ENCODE assay signal across 20 cellular contexts in the genomic region with DNA sequence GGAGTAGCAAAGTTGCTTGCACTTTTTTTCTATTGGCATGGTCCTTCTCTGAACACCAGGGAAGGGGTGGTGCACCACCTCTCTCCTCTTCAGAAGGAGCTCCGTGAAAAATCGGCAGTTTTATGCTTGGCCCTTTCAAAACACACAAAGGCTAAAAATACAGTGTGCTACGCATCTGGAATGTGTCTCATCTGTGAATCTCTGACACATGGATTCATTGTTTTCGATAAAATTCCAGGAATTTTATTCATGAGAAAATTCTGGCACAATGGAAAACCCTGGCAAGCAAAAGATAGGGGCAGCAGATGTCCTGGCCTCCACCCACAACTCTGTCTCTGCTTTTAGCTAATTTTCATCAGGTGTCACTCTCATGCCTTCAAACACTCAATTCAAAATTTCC. TPM values are rescaled to one million over a fixed set of nuclear protein-coding genes. Genes with fewer than 3 reads are reported as not detected.
DNase-seq lines count a peak whose midpoint lies in the region; ATAC-seq and TF ChIP-seq lines count a peak whose summit lies in the region.
"Had no signal": no experiment of that assay in that cellular context is flagged by ENCODE, and none has a peak within 500 bp of the region (broad histone marks: within the 10 kb centered on the region; RNA-seq: fewer than 3 reads in every experiment).

No MANE protein-coding gene starts in this region.

- no peaks in the 10 kb centered on the region for H4K20me1 ChIP-seq in osteoblast (ENCODE audit: insufficient read depth, low read length)

- no peaks in the 10 kb centered on the region for H3K9me3 ChIP-seq in SJSA1 (replicated peaks)
- no peaks in the 10 kb centered on the region for H3K9me3 ChIP-seq in osteoblast (ENCODE audit: low read depth, low read length)
- H3K9me3 ChIP-seq: A549, Caco-2 had no signal

- peak overlapping the region; percentile 32 for H3K27ac ChIP-seq in SJSA1
- peak overlapping the region; percentile 20 for H3K27ac ChIP-seq in osteoblast (ENCODE audit: low read depth, low read length)
- H3K27ac ChIP-seq: A549, RWPE1 had no signal

- ATAC-seq in HG02884 (IDR thresholded peaks at IDR 0.05; ENCODE audit: unreplicated experiment): no peak
- ATAC-seq in GM21515 (IDR thresholded peaks at IDR 0.05; ENCODE audit: unreplicated experiment): no peak
- ATAC-seq: A549, GM23338 had no signal

- H3K4me2 ChIP-seq in osteoblast (ENCODE audit: insufficient read depth, low read length): peak overlapping the region; percentile 34
- H3K4me2 ChIP-seq: A549, GM23338 had no signal

- no peak for TF ChIP-seq CTCF in AG10803 (conservative IDR thresholded peaks at IDR 0.05; ENCODE audit: low read length)
- no peak for TF ChIP-seq CTCF in osteoblast (IDR thresholded peaks at IDR 0.05; ENCODE audit: extremely low read depth, low read depth, low read length)

- H2AFZ ChIP-seq in osteoblast (ENCODE audit: low read length): peak overlapping the region; percentile 27
- H2AFZ ChIP-seq: GM23338 had no signal

- H3K4me3 ChIP-seq in AG10803 (ENCODE audit: low read length): no peak overlapping the region
- H3K4me3 ChIP-seq in SJSA1: no peak overlapping the region
- H3K4me3 ChIP-seq in osteoblast (ENCODE audit: insufficient read depth, low read length): peak overlapping the region; percentile 9
- H3K4me3 ChIP-seq: A549, GM23338 had no signal

- H3K36me3 ChIP-seq in SJSA1 (no peaks in the 10 kb centered on the region), osteoblast (ENCODE audit: insufficient read depth, low read length) (no peaks in the 10 kb centered on the region)

- DNase-seq in AG10803 (ENCODE audit: low read depth): peak; percentile 48
- peak in 1 of 2 experiments; percentile 63 for DNase-seq in SJSA1 (ENCODE audit: low read depth in 1 of 2, low spot score in 2 of 2)
- peak; percentile 79 for DNase-seq in dermis blood vessel endothelial cell
- DNase-seq in osteoblast (ENCODE audit: insufficient read length, low spot score, missing footprints): no peak
- no peak for DNase-seq in activated naive CD4-positive, alpha-beta T cell (lab: John Stamatoyannopoulos, UW)
- DNase-seq in NCI-H1048 (lab: John Stamatoyannopoulos, UW): no peak
- DNase-seq: AML-193, Caco-2, DMS153, MV-4-11, NCI-H1436, NCI-H2029, NCI-H2171, NCI-H446 treated with DMSO at 0.1 percent for 48 hours, NCI-H748 treated with DMSO at 0.1 percent for 48 hours had no signal

- H3K27me3 ChIP-seq in SJSA1 (replicated peaks) (no peaks in the 10 kb centered on the region), osteoblast (ENCODE audit: insufficient read depth, low read length) (no peaks in the 10 kb centered on the region)

- peaks cover 26% of the 10 kb centered on the region for H3K4me1 ChIP-seq in SJSA1 (replicated peaks)
- H3K4me1 ChIP-seq in osteoblast (ENCODE audit: insufficient read depth, low read length): peaks cover 30% of the 10 kb centered on the region
- H3K4me1 ChIP-seq: Caco-2 had no signal

- H3K79me2 ChIP-seq in osteoblast (ENCODE audit: insufficient read depth, low read length): no peaks in the 10 kb centered on the region

RNA-seq across cellular contexts. Expression of gene ERG, which starts 42.9 kb away (rescaled TPM):
- total RNA-seq in SJSA1 (2014; rRNA removed; shearing (Covaris generic)): 0.89 TPM in 1 of 2 replicates, not detected in the other
- total RNA-seq in dermis blood vessel endothelial cell (88.8 and 98.8 TPM in 2 replicates), osteoblast (0.29 and 1.1 TPM in 2 replicates)
- total RNA-seq: Caco-2 had no signal

Comparison
In these comparisons a context has a peak if more than half of its experiments do, and no peak if none do; other contexts are left out.
1. DNase-seq: peak in AG10803 (single experiment) and dermis blood vessel endothelial cell (single experiment); none in osteoblast (single experiment), activated naive CD4-positive, alpha-beta T cell (0 of 4) and NCI-H1048 (single experiment).
2. RNA of gene ERG, which starts 42.9 kb away (total RNA-seq): 88.8 to 98.8 TPM in dermis blood vessel endothelial cell; 0.29 to 1.1 TPM in osteoblast and 0.89 TPM in SJSA1; every median in the first group is over 10 times any median in the second.